Comparison of ENCODE assay signal across 1 cellular context in genomic region chr12:76518699-76519098, GRCh38.
TF ChIP-seq lines count a peak whose summit lies in the region.

No MANE protein-coding gene starts in this region.

TF ChIP-seq in SK-N-SH, 30 proteins besides CTCF, POLR2A, EP300 and RAD21 (continued from another document):
- no peak for TF ChIP-seq REST (IDR thresholded peaks at IDR 0.05; ENCODE audit: low read depth, low read length)
- TF ChIP-seq YY1 (IDR thresholded peaks at IDR 0.05; ENCODE audit: low read depth), result no peak
- no peak for TF ChIP-seq ELF1 (IDR thresholded peaks at IDR 0.05)
- no peak for TF ChIP-seq SMC3 (IDR thresholded peaks at IDR 0.05; ENCODE audit: low read depth, low read length)
- no peak for TF ChIP-seq TEAD4 (IDR thresholded peaks at IDR 0.05; ENCODE audit: borderline replicate concordance, insufficient read depth)
- no peak for TF ChIP-seq GABPA (IDR thresholded peaks at IDR 0.05; ENCODE audit: low read depth)
- TF ChIP-seq GATA2 (CRISPR knock-in tag; IDR thresholded peaks at IDR 0.05), result no peak
- TF ChIP-seq ZBTB33 (IDR thresholded peaks at IDR 0.05; ENCODE audit: borderline replicate concordance, low read depth), result no peak
- TF ChIP-seq USF2 (IDR thresholded peaks at IDR 0.05; ENCODE audit: borderline replicate concordance, low read depth, low read length), result no peak
